In the genomic region with DNA sequence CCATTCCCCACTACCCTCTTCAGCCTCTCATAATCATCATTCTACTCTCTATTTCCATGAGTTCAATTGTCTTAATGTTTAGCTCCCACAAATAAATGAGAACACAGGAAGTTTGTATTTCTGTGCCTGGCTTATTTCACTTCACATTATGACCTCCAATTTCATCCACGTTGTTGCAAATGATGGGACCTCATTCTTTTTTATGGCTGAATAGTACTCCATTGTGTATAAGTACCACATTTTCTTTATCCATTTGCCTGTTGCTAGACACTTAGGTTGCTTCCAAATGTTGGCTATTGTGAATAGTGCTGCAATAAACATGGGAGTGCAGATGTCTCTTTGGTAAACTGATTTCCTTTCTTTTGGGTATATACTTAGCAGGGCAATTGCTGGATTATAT, we compare ENCODE assay signal across 8 cellular contexts.
"Had no signal": no experiment of that assay in that cellular context is flagged by ENCODE, and none has a peak within 500 bp of the region (broad histone marks: within the 10 kb centered on the region; RNA-seq: fewer than 3 reads in every experiment).

No MANE protein-coding gene starts in this region.

- H3K4me3 ChIP-seq: GM12878 had no signal

- DNase-seq: GDM1, GF-D8 had no signal

- ATAC-seq: GM12878 had no signal

- FAIRE-seq: G401.6, GM12878, GM12891, GM12892, GM18507, GM19239 had no signal
